14 cellular contexts compared by ENCODE assay signal in the genomic region with DNA sequence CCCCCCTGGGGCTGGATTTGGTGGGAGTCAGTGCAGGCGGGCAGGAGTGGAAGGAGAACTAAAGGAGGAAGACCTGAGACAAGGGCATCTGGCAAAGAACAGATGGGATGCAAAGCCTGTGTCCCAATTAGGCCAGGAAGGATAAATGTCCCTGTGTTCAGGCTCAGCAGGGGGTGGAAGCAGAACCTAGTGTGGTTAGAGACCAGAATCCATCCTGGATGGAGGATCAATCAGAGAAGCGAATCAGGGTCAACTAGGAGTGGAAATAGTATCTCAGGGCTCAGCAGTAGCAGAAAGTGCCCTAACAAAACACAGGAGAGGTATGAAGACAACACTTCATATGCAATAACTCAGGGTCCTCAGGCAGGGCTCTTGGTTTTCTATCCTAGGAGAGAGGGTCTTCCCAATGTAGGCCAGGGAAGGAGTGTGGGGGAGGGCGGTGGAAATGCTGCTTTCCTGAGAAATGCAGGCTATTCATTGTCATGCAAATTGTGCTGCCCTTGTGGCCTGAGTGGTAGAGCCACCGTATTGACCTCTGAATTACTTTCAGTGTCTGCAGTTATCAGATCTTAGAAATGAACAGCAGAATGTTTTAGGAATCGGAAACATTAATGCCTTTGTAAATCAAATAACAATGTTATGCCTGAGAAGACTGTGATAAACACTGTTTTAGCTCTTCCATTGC.
"Had no signal": no experiment of that assay in that cellular context is flagged by ENCODE, and none has a peak within 500 bp of the region (broad histone marks: within the 10 kb centered on the region; RNA-seq: fewer than 3 reads in every experiment).

No MANE protein-coding gene starts in this region.

- H3K4me3 Mint-ChIP-seq: activated naive CD8-positive, alpha-beta T cell treated with anti-CD3 and anti-CD28 coated beads, Interleukin-2, amount 50 U/mL, for 24 hours had no signal

- DNase-seq: activated CD4-positive, alpha-beta T cell treated with anti-CD3 and anti-CD28 coated beads, Interleukin-2, amount 50 U/mL, for 1 hour; activated naive CD4-positive, alpha-beta T cell treated with Interleukin-2 at 50 U/mL for 16 hours; activated naive CD8-positive, alpha-beta T cell treated with anti-CD3 and anti-CD28 coated beads, Interleukin-2, amount 50 U/mL, for 24 hours; activated T-cell treated with anti-CD3 and anti-CD28 coated beads for 4 hours; aorta; cerebellar nuclear complex; effector memory CD4-positive, alpha-beta T cell; heart left ventricle; pancreas; stimulated activated CD4-positive, alpha-beta T cell treated with anti-CD3 and anti-CD28 coated beads, Interleukin-1b, Interleukin-23, amount 100 ng/mL, for 48 hours; SW 1271; upper lobe of right lung had no signal

- H3K27me3 ChIP-seq: heart left ventricle, pancreas, upper lobe of right lung had no signal

- H3K4me3 ChIP-seq: heart left ventricle, pancreas, thoracic aorta, upper lobe of right lung had no signal

- H3K9me3 ChIP-seq: heart left ventricle, pancreas, thoracic aorta, upper lobe of right lung had no signal

- H3K4me1 ChIP-seq: heart left ventricle, pancreas, upper lobe of right lung had no signal

- H3K27me3 Mint-ChIP-seq: activated naive CD8-positive, alpha-beta T cell treated with anti-CD3 and anti-CD28 coated beads, Interleukin-2, amount 50 U/mL, for 24 hours had no signal

- H3K36me3 ChIP-seq: pancreas, thoracic aorta, upper lobe of right lung had no signal

- H3K27ac Mint-ChIP-seq: activated naive CD8-positive, alpha-beta T cell treated with anti-CD3 and anti-CD28 coated beads, Interleukin-2, amount 50 U/mL, for 24 hours had no signal

- ATAC-seq: activated naive CD8-positive, alpha-beta T cell treated with anti-CD3 and anti-CD28 coated beads, Interleukin-2, amount 50 U/mL, for 24 hours; heart left ventricle; pancreas; upper lobe of right lung had no signal

- H3K27ac ChIP-seq: epithelial cell of prostate, heart left ventricle, pancreas, thoracic aorta, upper lobe of right lung had no signal

- H3K4me1 Mint-ChIP-seq: activated naive CD8-positive, alpha-beta T cell treated with anti-CD3 and anti-CD28 coated beads, Interleukin-2, amount 50 U/mL, for 24 hours had no signal
